Comparison of ENCODE assay signal across 8 cellular contexts in the genomic region with DNA sequence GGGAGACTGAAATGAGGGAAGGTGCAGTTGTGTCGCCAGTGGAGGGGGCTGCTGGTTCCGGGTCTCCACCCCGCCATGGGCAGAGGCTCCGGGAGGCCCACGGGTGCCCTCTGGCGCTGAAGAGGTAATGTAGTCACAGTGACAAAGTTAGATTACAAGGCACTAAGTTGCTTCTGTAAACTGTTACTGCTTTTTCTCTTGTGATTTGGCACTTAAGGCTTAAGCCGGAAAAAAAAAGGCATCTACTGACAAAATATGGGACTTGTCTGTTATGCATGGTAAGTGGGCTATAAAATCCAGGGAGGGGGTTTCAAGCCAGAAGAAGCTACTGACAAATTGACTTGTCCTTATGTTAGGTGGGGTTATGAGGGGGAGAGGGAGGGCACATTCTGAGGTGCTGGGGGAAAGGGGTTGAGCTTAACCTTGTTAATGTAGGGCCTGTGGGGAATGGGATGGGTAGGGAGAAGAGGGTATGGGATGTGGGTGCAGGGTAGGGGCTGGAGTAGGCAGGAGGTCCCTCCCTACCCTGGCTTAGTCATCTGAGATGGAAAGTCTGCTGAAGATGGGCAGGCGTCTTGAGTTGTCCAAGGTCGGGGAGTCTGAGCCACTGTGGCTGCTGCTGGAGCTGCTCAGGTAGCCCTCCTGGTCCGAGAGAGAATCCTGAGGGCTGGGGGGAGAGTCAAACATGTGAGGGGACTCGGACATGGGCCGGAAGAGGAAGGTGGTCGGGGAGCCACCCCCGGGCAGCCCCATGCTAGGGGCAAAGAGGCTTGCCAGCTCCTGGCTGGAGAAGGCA. TPM values are rescaled to one million over a fixed set of nuclear protein-coding genes. Genes with fewer than 3 reads are reported as not detected.
DNase-seq lines count a peak whose midpoint lies in the region; ATAC-seq and TF ChIP-seq lines count a peak whose summit lies in the region.

No MANE protein-coding gene starts in this region.

- ATAC-seq in RWPE2 (ENCODE audit: low read depth) (no peak), GM18498 (IDR thresholded peaks at IDR 0.05; ENCODE audit: unreplicated experiment) (no peak)

- DNase-seq in COR-L47 (lab: John Stamatoyannopoulos, UW): peak; percentile 71
- peak; percentile 81 for DNase-seq in RWPE2 (ENCODE audit: low spot score)
- DNase-seq in activated effector memory CD4-positive, alpha-beta T cell treated with anti-CD3 and anti-CD28 coated beads, Interleukin-2, amount 50 U/mL, for 16 hours: peak; percentile 95
- peak; percentile 79 for DNase-seq in fibroblast of villous mesenchyme (ENCODE audit: low read depth)
- DNase-seq in neural crest cell (ENCODE audit: low read depth, low spot score): peak; percentile 74
- peak in 45 of 49 donors; percentile 18 to 81 (median 69) for DNase-seq in substantia nigra (lab: John Stamatoyannopoulos, UW)

- H3K9me3 ChIP-seq in HUES6 (ENCODE audit: control insufficient read depth, insufficient read depth, low read depth, low read length): no peaks in the 10 kb centered on the region
- H3K9me3 ChIP-seq in RWPE2 (ENCODE audit: severe bottlenecking): no peaks in the 10 kb centered on the region

- H3K27ac ChIP-seq in HUES6 (ENCODE audit: low read depth, low read length): no peak overlapping the region
- H3K27ac ChIP-seq in RWPE2 (ENCODE audit: poor library complexity, severe bottlenecking): peak overlapping the region; percentile 99
- H3K27ac ChIP-seq in substantia nigra (ENCODE audit: low read depth, low read length, poor library complexity, severe bottlenecking): peak overlapping the region; percentile 80

- peaks cover 81% of the 10 kb centered on the region for H3K27me3 Mint-ChIP-seq in neural crest cell (ENCODE audit: low read depth)

- H3K9me3 Mint-ChIP-seq in neural crest cell: peaks cover 5% of the 10 kb centered on the region

- TF ChIP-seq CTCF in RWPE2 (IDR thresholded peaks at IDR 0.05; ENCODE audit: poor library complexity, severe bottlenecking) (peak; percentile 60), fibroblast of villous mesenchyme (IDR thresholded peaks at IDR 0.05; ENCODE audit: insufficient read depth, low read depth, low read length) (peak; percentile 69), neural crest cell (conservative IDR thresholded peaks at IDR 0.05) (peak; percentile 71)

- H3K27me3 ChIP-seq in HUES6 (ENCODE audit: control insufficient read depth, insufficient read depth, low read length) (no peaks in the 10 kb centered on the region), RWPE2 (ENCODE audit: insufficient read depth, poor library complexity, severe bottlenecking) (no peaks in the 10 kb centered on the region)

- peaks cover 55% of the 10 kb centered on the region for H3K36me3 ChIP-seq in HUES6 (ENCODE audit: control insufficient read depth, insufficient read depth, low read length)
- peaks cover 59% of the 10 kb centered on the region for H3K36me3 ChIP-seq in RWPE2 (ENCODE audit: low read depth)

- H3K4me1 Mint-ChIP-seq in neural crest cell: peaks cover 72% of the 10 kb centered on the region

- H3K4me1 ChIP-seq in HUES6 (ENCODE audit: control insufficient read depth, insufficient read depth, low read length) (peaks cover 20% of the 10 kb centered on the region; the same call in 1 of the 2 replicates), RWPE2 (ENCODE audit: insufficient read depth, poor library complexity, severe bottlenecking) (peaks cover 26% of the 10 kb centered on the region)

- H3K27ac Mint-ChIP-seq in neural crest cell (ENCODE audit: unreplicated experiment): peak overlapping the region; percentile 98

- H3K9ac ChIP-seq in HUES6 (ENCODE audit: low read length): no peak overlapping the region

- H3K36me3 Mint-ChIP-seq in neural crest cell (ENCODE audit: low read depth): peaks cover 72% of the 10 kb centered on the region

- H3K4me3 ChIP-seq in HUES6 (ENCODE audit: low read depth, low read length): peak overlapping the region; percentile 96
- peak overlapping the region; percentile 82 for H3K4me3 ChIP-seq in RWPE2 (ENCODE audit: severe bottlenecking)
- H3K4me3 ChIP-seq in fibroblast of villous mesenchyme (ENCODE audit: low read depth, low read length): peak overlapping the region; percentile 77

- peak overlapping the region; percentile 98 for H3K4me3 Mint-ChIP-seq in neural crest cell

RNA-seq across cellular contexts. Expression of a gene that starts 3.7 kb away (rescaled TPM):
- total RNA-seq in fibroblast of villous mesenchyme (24.2 and 44.5 TPM in 2 replicates), neural crest cell (289 and 298 TPM in 2 replicates)
